25 cellular contexts compared by ENCODE assay signal in the genomic region with DNA sequence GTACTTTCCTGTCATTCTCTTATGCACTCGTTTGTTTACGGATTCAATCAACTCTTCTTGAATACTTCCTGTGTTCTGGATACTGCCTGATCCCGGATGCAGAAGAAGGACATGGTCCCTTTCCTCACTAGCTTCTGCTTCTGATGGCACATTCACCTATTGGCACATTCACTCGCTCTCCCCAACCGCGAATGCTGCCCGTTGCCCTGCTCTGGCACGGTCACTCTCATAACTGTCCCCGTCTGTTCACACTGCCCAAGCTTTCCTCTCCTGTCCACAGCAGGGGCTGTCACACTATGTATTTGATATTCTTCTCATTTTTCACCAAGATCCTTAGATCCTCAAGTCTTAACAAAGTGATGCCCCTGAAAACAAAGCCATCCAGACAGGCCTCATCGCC.
"Had no signal": no experiment of that assay in that cellular context is flagged by ENCODE, and none has a peak within 500 bp of the region (broad histone marks: within the 10 kb centered on the region; RNA-seq: fewer than 3 reads in every experiment).

No MANE protein-coding gene starts in this region.

- H3K36me3 ChIP-seq: left ventricle myocardium inferior, pancreas, prostate gland, suprapubic skin, tibial nerve, upper lobe of left lung, vagina had no signal

- H3K27ac ChIP-seq: hepatocyte, left ventricle myocardium inferior, pancreas, prostate gland, skin epidermis, suprapubic skin, tibial nerve, upper lobe of left lung, vagina had no signal

- H3K4me2 ChIP-seq: hepatocyte had no signal

- FAIRE-seq: pancreas had no signal

- H3K4me1 Mint-ChIP-seq: mesothelial cell of epicardium; naive thymus-derived CD4-positive, alpha-beta T cell; stimulated activated effector memory CD8-positive, alpha-beta T cell treated with anti-CD3 and anti-CD28 coated beads, Interleukin-12 subunit alpha, Interleukin-12 subunit beta, amount 100 ng/mL, for 72 hours had no signal

- H3K4me3 Mint-ChIP-seq: mesothelial cell of epicardium; naive thymus-derived CD4-positive, alpha-beta T cell; natural killer cell treated with Interleukin-12 subunit alpha and Interleukin-12 subunit beta and Interleukin-15 and Interleukin-18, amount 100 ng/mL, for 72 hours; stimulated activated effector memory CD8-positive, alpha-beta T cell treated with anti-CD3 and anti-CD28 coated beads, Interleukin-12 subunit alpha, Interleukin-12 subunit beta, amount 100 ng/mL, for 72 hours; stimulated activated naive CD8-positive, alpha-beta T cell treated with anti-CD3 and anti-CD28 coated beads, Interleukin-15, Interleukin-2, amounts not matched to agents 100 ng/mL and 50 ng/mL, for 24 hours had no signal

- H3K27ac Mint-ChIP-seq: mesothelial cell of epicardium; naive thymus-derived CD4-positive, alpha-beta T cell; natural killer cell treated with Interleukin-12 subunit alpha and Interleukin-12 subunit beta and Interleukin-15 and Interleukin-18, amount 100 ng/mL, for 72 hours; stimulated activated effector memory CD8-positive, alpha-beta T cell treated with anti-CD3 and anti-CD28 coated beads, Interleukin-12 subunit alpha, Interleukin-12 subunit beta, amount 100 ng/mL, for 72 hours; stimulated activated naive CD8-positive, alpha-beta T cell treated with anti-CD3 and anti-CD28 coated beads, Interleukin-15, Interleukin-2, amounts not matched to agents 100 ng/mL and 50 ng/mL, for 24 hours had no signal

- H3K27me3 Mint-ChIP-seq: natural killer cell treated with Interleukin-12 subunit alpha and Interleukin-12 subunit beta and Interleukin-15 and Interleukin-18, amount 100 ng/mL, for 72 hours; stimulated activated naive CD8-positive, alpha-beta T cell treated with anti-CD3 and anti-CD28 coated beads, Interleukin-15, Interleukin-2, amounts not matched to agents 100 ng/mL and 50 ng/mL, for 24 hours had no signal

- DNase-seq: islet precursor cell; left ventricle myocardium inferior; mesendoderm; naive thymus-derived CD4-positive, alpha-beta T cell; nucleus accumbens; retina; right cardiac atrium; stimulated activated CD4-positive, alpha-beta T cell treated with anti-CD3 and anti-CD28 coated beads, Interleukin-12 subunit alpha, Interleukin-12 subunit beta, amount 100 ng/mL, for 4 hours; stimulated activated CD4-positive, alpha-beta T cell treated with anti-CD3 and anti-CD28 coated beads, Interleukin-15, amount 100 ng/mL, for 24 hours; stimulated activated CD4-positive, alpha-beta T cell treated with anti-CD3 and anti-CD28 coated beads, Interleukin-4, amount 100 ng/mL, for 24 hours; stimulated activated naive CD4-positive, alpha-beta T cell had no signal

- H3K79me2 ChIP-seq: hepatocyte had no signal

- H3K36me3 Mint-ChIP-seq: mesothelial cell of epicardium; naive thymus-derived CD4-positive, alpha-beta T cell; natural killer cell treated with Interleukin-12 subunit alpha and Interleukin-12 subunit beta and Interleukin-15 and Interleukin-18, amount 100 ng/mL, for 72 hours; stimulated activated effector memory CD8-positive, alpha-beta T cell treated with anti-CD3 and anti-CD28 coated beads, Interleukin-12 subunit alpha, Interleukin-12 subunit beta, amount 100 ng/mL, for 72 hours had no signal

- H3K9me3 ChIP-seq: left ventricle myocardium inferior, pancreas, prostate gland, tibial nerve, upper lobe of left lung, vagina had no signal

- H3K4me3 ChIP-seq: hepatocyte, left ventricle myocardium inferior, lung, pancreas, prostate gland, skin epidermis, suprapubic skin, tibial nerve, upper lobe of left lung, vagina had no signal

- H2AFZ ChIP-seq: hepatocyte had no signal

- ATAC-seq: naive thymus-derived CD4-positive, alpha-beta T cell; natural killer cell treated with Interleukin-12 subunit alpha and Interleukin-12 subunit beta and Interleukin-15 and Interleukin-18, amount 100 ng/mL, for 72 hours; right cardiac atrium; sciatic nerve; stimulated activated effector memory CD8-positive, alpha-beta T cell treated with anti-CD3 and anti-CD28 coated beads, Interleukin-12 subunit alpha, Interleukin-12 subunit beta, amount 100 ng/mL, for 72 hours had no signal

- H3K27me3 ChIP-seq: hepatocyte, pancreas, suprapubic skin, tibial nerve, upper lobe of left lung, vagina had no signal

- H3K4me1 ChIP-seq: left ventricle myocardium inferior, pancreas, prostate gland, suprapubic skin, tibial nerve, upper lobe of left lung, vagina had no signal
